In the genomic region with DNA sequence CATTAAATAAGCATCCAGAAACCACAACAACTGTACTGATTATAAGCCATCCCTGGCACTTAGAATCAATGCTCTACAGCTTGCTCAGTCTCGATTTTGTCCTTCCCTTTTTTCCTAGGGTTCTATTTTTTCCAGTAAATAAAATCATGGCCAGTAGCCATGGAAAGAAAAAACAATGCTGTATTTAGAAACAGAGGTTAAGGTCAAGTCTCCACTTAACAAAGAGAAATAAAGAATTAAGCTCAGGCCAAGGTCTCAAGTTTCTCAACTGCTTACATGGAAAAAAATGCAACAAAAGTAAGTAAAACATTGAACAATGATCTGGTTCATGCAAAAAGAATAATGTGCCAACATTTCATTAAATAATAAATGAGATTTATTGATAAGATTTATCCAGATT, we compare ENCODE assay signal across 28 cellular contexts. TPM values are rescaled to one million over a fixed set of nuclear protein-coding genes. Genes with fewer than 3 reads are reported as not detected.
DNase-seq lines count a peak whose midpoint lies in the region; ATAC-seq and TF ChIP-seq lines count a peak whose summit lies in the region.
"Had no signal": no experiment of that assay in that cellular context is flagged by ENCODE, and none has a peak within 500 bp of the region (broad histone marks: within the 10 kb centered on the region; RNA-seq: fewer than 3 reads in every experiment).

No MANE protein-coding gene starts in this region.

- H3K4me1 Mint-ChIP-seq in neural crest cell, result peaks cover 29% of the 10 kb centered on the region
- H3K4me1 Mint-ChIP-seq: CD8-positive, alpha-beta memory T cell; IgD-negative memory B cell had no signal

- H3K36me3 Mint-ChIP-seq in neural crest cell (ENCODE audit: low read depth), result no peaks in the 10 kb centered on the region
- H3K36me3 Mint-ChIP-seq: CD8-positive, alpha-beta memory T cell; IgD-negative memory B cell had no signal

- no peaks in the 10 kb centered on the region for H3K36me3 ChIP-seq in aorta (ENCODE audit: control insufficient read depth in 1 of 2, insufficient read depth in 2 of 2, low read length in 1 of 2)

- intact Hi-C loops in aorta (cut with DNase I), result no loop called here

- no peaks in the 10 kb centered on the region for H3K9me3 Mint-ChIP-seq in neural crest cell
- H3K9me3 Mint-ChIP-seq: HFFc6, IgD-negative memory B cell had no signal

- ATAC-seq in aorta (ENCODE audit: low FRiP score) (no peak), GM21526 (IDR thresholded peaks at IDR 0.05; ENCODE audit: low FRiP score, unreplicated experiment) (no peak)
- ATAC-seq: SK-N-SH treated with all-trans-retinoic acid at 6 μM for 48 hours had no signal

- no peaks in the 10 kb centered on the region for H3K27me3 Mint-ChIP-seq in neural crest cell (ENCODE audit: low read depth)
- H3K27me3 Mint-ChIP-seq: CD8-positive, alpha-beta memory T cell; IgD-negative memory B cell had no signal

- TF ChIP-seq CTCF in choroid plexus epithelial cell (conservative IDR thresholded peaks at IDR 0.05; ENCODE audit: low read depth, low read length) (no peak), fibroblast of pulmonary artery (IDR thresholded peaks at IDR 0.05; ENCODE audit: low read length, missing control alignments) (no peak), neural crest cell (conservative IDR thresholded peaks at IDR 0.05) (no peak), foreskin fibroblast (IDR thresholded peaks at IDR 0.05; ENCODE audit: low read depth, low read length) (no peak), GM13976 (IDR thresholded peaks at IDR 0.05; ENCODE audit: borderline replicate concordance, control extremely low read depth, extremely low read depth, insufficient read depth, missing control alignments) (no peak)

- DNase-seq in LHCN-M2 (ENCODE audit: low read depth), result peak; percentile 21
- DNase-seq in choroid plexus epithelial cell (ENCODE audit: low read depth), result peak; percentile 15
- peak; percentile 73 for DNase-seq in fibroblast of pulmonary artery (ENCODE audit: low read depth)
- DNase-seq in neural crest cell (ENCODE audit: low read depth, low spot score), result no peak
- DNase-seq in aorta, result no peak
- no peak for DNase-seq in foreskin fibroblast
- no peak for DNase-seq in GM13976 (ENCODE audit: low spot score)
- DNase-seq: ACHN; C1 segment of cervical spinal cord; CD8-positive, alpha-beta memory T cell; DMS79 treated with DMSO at 0.1 percent for 48 hours; H7; HFFc6; Karpas-422; MM.1S; NCI-H1092; NCI-H1436 treated with DMSO at 0.1 percent for 48 hours; NCI-H2029; NCI-H446 treated with DMSO at 0.1 percent for 48 hours; NCI-H69; NK-92 treated with Interleukin-12 subunit alpha and Interleukin-12 subunit beta, amount 100 ng/mL, for 24 hours; OCI-M1; SHP77 had no signal

- H3K4me3 ChIP-seq in choroid plexus epithelial cell (ENCODE audit: low read depth, low read length), result no peak overlapping the region
- H3K4me3 ChIP-seq in fibroblast of pulmonary artery (replicated peaks; ENCODE audit: low read depth, low read length), result no peak overlapping the region
- no peak overlapping the region for H3K4me3 ChIP-seq in aorta (ENCODE audit: low read length in 2 of 2)
- H3K4me3 ChIP-seq in foreskin fibroblast (ENCODE audit: low read depth in 1 of 2, low read length in 2 of 2), result no peak overlapping the region

- no peak overlapping the region for H3K27ac ChIP-seq in aorta (ENCODE audit: low read depth in 1 of 2, low read length in 2 of 2)
- H3K27ac ChIP-seq: HL-60 had no signal

- H3K27ac Mint-ChIP-seq in neural crest cell (ENCODE audit: unreplicated experiment), result peak overlapping the region; percentile 94
- H3K27ac Mint-ChIP-seq: CD8-positive, alpha-beta memory T cell; HFFc6; IgD-negative memory B cell had no signal

- in situ Hi-C loops in GM13976 (cut with MboI; ENCODE audit: low sequenced_read_pairs, unreplicated experiment), result no loop called here

- H3K27me3 ChIP-seq in aorta (ENCODE audit: control insufficient read depth in 1 of 2, insufficient read depth in 2 of 2, low read length in 1 of 2), result no peaks in the 10 kb centered on the region

- H3K9me3 ChIP-seq in aorta (ENCODE audit: control insufficient read depth, low read length), result no peaks in the 10 kb centered on the region

- WGBS in aorta, 2 donors, result 5 to 12% methylated on average over 1 of the region's 1 CpG

- no peaks in the 10 kb centered on the region for H3K4me1 ChIP-seq in aorta (ENCODE audit: control insufficient read depth in 1 of 2, insufficient read depth in 2 of 2, low read length in 2 of 2)

- no peak overlapping the region for H3K4me3 Mint-ChIP-seq in neural crest cell
- H3K4me3 Mint-ChIP-seq: CD8-positive, alpha-beta memory T cell; HFFc6; IgD-negative memory B cell had no signal

RNA-seq across cellular contexts. Expression of a gene that starts 38.7 kb away (rescaled TPM):
- total RNA-seq in LHCN-M2 (2014; rRNA removed) (not detected in 2 replicates), neural crest cell (1.3 TPM in 2 replicates), aorta (under 1 TPM; 0.13 to 0.18 TPM)
- polyA plus RNA-seq in LHCN-M2 (2012), result not detected
- not detected for polyA plus RNA-seq in aorta
- total RNA-seq: CD8-positive, alpha-beta memory T cell; HFFc6; HT1080 had no signal
- polyA plus RNA-seq: CD8-positive, alpha-beta memory T cell; IgD-negative memory B cell had no signal

Comparison
In these comparisons a context has a peak if more than half of its experiments do, and no peak if none do; other contexts are left out.
1. DNase-seq: peak in LHCN-M2 (single experiment), choroid plexus epithelial cell (single experiment) and fibroblast of pulmonary artery (single experiment); none in neural crest cell (single experiment), aorta (0 of 2), foreskin fibroblast (0 of 2) and GM13976 (single experiment).